In genomic region chr22:31490496-31490925, GRCh38 we compare ENCODE assay signal across 8 cellular contexts. TPM values are rescaled to one million over a fixed set of nuclear protein-coding genes. Genes with fewer than 3 reads are reported as not detected.
DNase-seq lines count a peak whose midpoint lies in the region; FAIRE-seq and TF ChIP-seq lines count a peak whose summit lies in the region.

No MANE protein-coding gene starts in this region.

- peak; percentile 99 for FAIRE-seq in GM12891 (lab: Jason Lieb, UNC)

- H3K27ac ChIP-seq in MM.1S (ENCODE audit: low read length): peak overlapping the region; percentile 92
- peak overlapping the region; percentile 86 to 97 for H3K27ac ChIP-seq in coronary artery

- H3K36me3 ChIP-seq in HAP-1 (replicated peaks) (peaks cover 24% of the 10 kb centered on the region), MM.1S (replicated peaks; ENCODE audit: insufficient read depth, low read length) (peaks cover 4% of the 10 kb centered on the region; the same call in 1 of the 2 replicates)

- no peaks in the 10 kb centered on the region for H3K9me2 ChIP-seq in MM.1S (replicated peaks; ENCODE audit: insufficient read depth, low read length)

- H3K4me2 ChIP-seq in MM.1S (ENCODE audit: low read depth, low read length): peak overlapping the region; percentile 84

- in situ Hi-C loops in HAP-1 (cut with MboI; ENCODE audit: low sequenced_read_pairs): no loop called here

- H3K4me1 ChIP-seq in HAP-1 (peaks cover 24% of the 10 kb centered on the region), MM.1S (ENCODE audit: low read length) (peaks cover 24% of the 10 kb centered on the region)

- H3F3A ChIP-seq in MM.1S (ENCODE audit: insufficient read depth, low read length): peaks cover 41% of the 10 kb centered on the region

- TF ChIP-seq POLR2A in GM12891 (IDR thresholded peaks at IDR 0.05; ENCODE audit: low read depth, low read length): peak; percentile 97

- H4K20me1 ChIP-seq in MM.1S (ENCODE audit: insufficient read depth, low read length): no peaks in the 10 kb centered on the region

- H3K9me3 ChIP-seq in HAP-1 (no peaks in the 10 kb centered on the region), MM.1S (replicated peaks; ENCODE audit: insufficient read depth, low read length) (no peaks in the 10 kb centered on the region)

- no peak for TF ChIP-seq CTCF in MM.1S (IDR thresholded peaks at IDR 0.05; ENCODE audit: low read length)
- TF ChIP-seq CTCF in coronary artery (IDR thresholded peaks at IDR 0.05): no peak

- peaks cover 39% of the 10 kb centered on the region for H3K79me2 ChIP-seq in MM.1S (ENCODE audit: low read length)

- DNase-seq in GM12891 (ENCODE audit: insufficient read length, low spot score): peak; percentile 62
- DNase-seq in HAP-1 (ENCODE audit: low spot score in 2 of 2): peak; percentile 27 to 61
- DNase-seq in MM.1S: peak; percentile 89
- peak; percentile 44 for DNase-seq in activated CD4-positive, CD25-positive, alpha-beta regulatory T cell treated with anti-CD3 and anti-CD28 coated beads, Interleukin-2, amount 50 U/mL, for 72 hours
- DNase-seq in coronary artery (ENCODE audit: low spot score): no peak
- peak; percentile 73 for DNase-seq in left kidney (ENCODE audit: low read depth, low spot score)
- peak; percentile 35 for DNase-seq in stimulated activated CD4-positive, alpha-beta T cell treated with anti-CD3 and anti-CD28 coated beads, Interleukin-4, amount 100 ng/mL, for 1 hour
- DNase-seq in cortex of kidney (lab: John Stamatoyannopoulos, UW): no peak

- peak overlapping the region; percentile 90 for H3K9ac ChIP-seq in MM.1S (ENCODE audit: low read length)

- no peaks in the 10 kb centered on the region for H3K27me3 ChIP-seq in HAP-1 (ENCODE audit: low read depth)
- H3K27me3 ChIP-seq in MM.1S (replicated peaks; ENCODE audit: insufficient read depth, low read length): no peaks in the 10 kb centered on the region

- peak overlapping the region; percentile 78 for H2AFZ ChIP-seq in MM.1S (ENCODE audit: low read length)

- peak overlapping the region; percentile 86 for H3K4me3 ChIP-seq in HAP-1
- peak overlapping the region; percentile 79 for H3K4me3 ChIP-seq in MM.1S (ENCODE audit: low read length)
- H3K4me3 ChIP-seq in coronary artery: peak overlapping the region; percentile 97

TF ChIP-seq in GM12891, 5 proteins besides CTCF, POLR2A, EP300 and RAD21:
- peak; percentile 100 for TF ChIP-seq SPI1 (IDR thresholded peaks at IDR 0.05; ENCODE audit: low read depth, low read length)
- peak; percentile 93; the same call in 1 of the 2 replicates for TF ChIP-seq POLR2AphosphoS5 (IDR thresholded peaks at IDR 0.05; ENCODE audit: low read depth, low read length)
- TF ChIP-seq PAX5 (IDR thresholded peaks at IDR 0.05; ENCODE audit: insufficient read depth, low read length, severe bottlenecking): no peak
- TF ChIP-seq TAF1 (IDR thresholded peaks at IDR 0.05; ENCODE audit: low read depth, low read length): peak; percentile 83
- TF ChIP-seq POU2F2 (IDR thresholded peaks at IDR 0.05; ENCODE audit: low read depth, low read length): peak; percentile 99

RNA-seq across cellular contexts. Expression of gene EIF4ENIF1, which starts 0.9 kb away (rescaled TPM):
- polyA plus RNA-seq in GM12891 (2012; ENCODE audit: low read depth, missing spikeins): 18.9 TPM

RNA-seq across cellular contexts. Expression of gene SFI1, which starts 5.8 kb away (rescaled TPM):
- 34.8 TPM for polyA plus RNA-seq in GM12891 (2012; ENCODE audit: low read depth, missing spikeins)

Comparison
In these comparisons a context has a peak if more than half of its experiments do, and no peak if none do; other contexts are left out.
1. DNase-seq: peak in GM12891 (single experiment), HAP-1 (2 of 2), MM.1S (single experiment), activated CD4-positive, CD25-positive, alpha-beta regulatory T cell treated with anti-CD3 and anti-CD28 coated beads, Interleukin-2, amount 50 U/mL, for 72 hours (single experiment), left kidney (single experiment) and stimulated activated CD4-positive, alpha-beta T cell treated with anti-CD3 and anti-CD28 coated beads, Interleukin-4, amount 100 ng/mL, for 1 hour (single experiment); none in coronary artery (single experiment) and cortex of kidney (single experiment).
2. Peak in every context shown above with its lines, with median percentiles within 50 percentile points of each other: H3K4me3 ChIP-seq.